Comparison of ENCODE assay signal across 1 cellular context in the genomic region with DNA sequence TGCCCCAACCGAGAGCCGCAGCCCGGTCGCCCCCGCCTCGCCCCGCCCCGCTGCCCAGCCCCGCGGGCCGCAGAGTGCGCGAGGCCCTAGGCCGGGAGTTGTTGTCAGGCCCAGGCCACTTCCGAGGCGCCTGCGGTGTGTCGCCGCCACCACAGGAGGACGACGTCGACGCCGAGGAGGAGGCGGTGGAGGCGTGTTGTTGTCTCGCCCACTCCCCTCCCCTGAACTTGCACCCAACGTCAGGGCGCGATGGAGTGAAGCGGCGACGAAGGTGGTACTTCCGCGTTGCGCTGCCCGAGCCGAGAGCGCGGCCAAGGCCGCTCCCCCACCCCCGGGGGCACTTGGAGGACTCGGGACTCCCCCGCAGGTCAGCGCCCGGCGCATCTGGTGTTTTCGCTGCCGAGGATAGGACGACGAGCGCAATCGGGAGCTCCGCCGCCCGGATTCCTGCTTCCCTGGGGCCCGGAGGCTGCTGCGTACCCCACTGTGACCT.
TF ChIP-seq lines count a peak whose summit lies in the region.

TSS of gene CDK13 (plus strand) at position 277 of the 493 bp plus-strand sequence. CDS start 386 bp downstream, outside the sequence.

TF ChIP-seq in WTC11, 78 proteins besides CTCF, POLR2A, EP300 and RAD21 (continued from another document):
- TF ChIP-seq, protein P1, sequence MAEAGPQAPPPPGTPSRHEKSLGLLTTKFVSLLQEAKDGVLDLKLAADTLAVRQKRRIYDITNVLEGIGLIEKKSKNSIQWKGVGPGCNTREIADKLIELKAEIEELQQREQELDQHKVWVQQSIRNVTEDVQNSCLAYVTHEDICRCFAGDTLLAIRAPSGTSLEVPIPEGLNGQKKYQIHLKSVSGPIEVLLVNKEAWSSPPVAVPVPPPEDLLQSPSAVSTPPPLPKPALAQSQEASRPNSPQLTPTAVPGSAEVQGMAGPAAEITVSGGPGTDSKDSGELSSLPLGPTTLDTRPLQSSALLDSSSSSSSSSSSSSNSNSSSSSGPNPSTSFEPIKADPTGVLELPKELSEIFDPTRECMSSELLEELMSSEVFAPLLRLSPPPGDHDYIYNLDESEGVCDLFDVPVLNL (CRISPR knock-in tag; IDR thresholded peaks at IDR 0.05; ENCODE audit: borderline replicate concordance, low read depth): no peak
- TF ChIP-seq IRF2 (CRISPR knock-in tag; IDR thresholded peaks at IDR 0.05; ENCODE audit: borderline replicate concordance, low read depth) (no peak), ESRRA (CRISPR knock-in tag; IDR thresholded peaks at IDR 0.05; ENCODE audit: borderline replicate concordance) (0 out of 2 replicates have a peak, but pooled peaks have one; percentile 37), ZNF138 (CRISPR knock-in tag; conservative IDR thresholded peaks at IDR 0.05) (no peak), ATF1 (CRISPR knock-in tag; IDR thresholded peaks at IDR 0.05) (no peak), TCF7 (CRISPR knock-in tag; IDR thresholded peaks at IDR 0.05; ENCODE audit: low read depth) (no peak), ZNF219 (CRISPR knock-in tag; IDR thresholded peaks at IDR 0.05; ENCODE audit: borderline replicate concordance) (0 out of 2 replicates have a peak, but pooled peaks have one; percentile 73), HMGA2 (CRISPR knock-in tag; IDR thresholded peaks at IDR 0.05) (no peak)
- TF ChIP-seq, protein P2, sequence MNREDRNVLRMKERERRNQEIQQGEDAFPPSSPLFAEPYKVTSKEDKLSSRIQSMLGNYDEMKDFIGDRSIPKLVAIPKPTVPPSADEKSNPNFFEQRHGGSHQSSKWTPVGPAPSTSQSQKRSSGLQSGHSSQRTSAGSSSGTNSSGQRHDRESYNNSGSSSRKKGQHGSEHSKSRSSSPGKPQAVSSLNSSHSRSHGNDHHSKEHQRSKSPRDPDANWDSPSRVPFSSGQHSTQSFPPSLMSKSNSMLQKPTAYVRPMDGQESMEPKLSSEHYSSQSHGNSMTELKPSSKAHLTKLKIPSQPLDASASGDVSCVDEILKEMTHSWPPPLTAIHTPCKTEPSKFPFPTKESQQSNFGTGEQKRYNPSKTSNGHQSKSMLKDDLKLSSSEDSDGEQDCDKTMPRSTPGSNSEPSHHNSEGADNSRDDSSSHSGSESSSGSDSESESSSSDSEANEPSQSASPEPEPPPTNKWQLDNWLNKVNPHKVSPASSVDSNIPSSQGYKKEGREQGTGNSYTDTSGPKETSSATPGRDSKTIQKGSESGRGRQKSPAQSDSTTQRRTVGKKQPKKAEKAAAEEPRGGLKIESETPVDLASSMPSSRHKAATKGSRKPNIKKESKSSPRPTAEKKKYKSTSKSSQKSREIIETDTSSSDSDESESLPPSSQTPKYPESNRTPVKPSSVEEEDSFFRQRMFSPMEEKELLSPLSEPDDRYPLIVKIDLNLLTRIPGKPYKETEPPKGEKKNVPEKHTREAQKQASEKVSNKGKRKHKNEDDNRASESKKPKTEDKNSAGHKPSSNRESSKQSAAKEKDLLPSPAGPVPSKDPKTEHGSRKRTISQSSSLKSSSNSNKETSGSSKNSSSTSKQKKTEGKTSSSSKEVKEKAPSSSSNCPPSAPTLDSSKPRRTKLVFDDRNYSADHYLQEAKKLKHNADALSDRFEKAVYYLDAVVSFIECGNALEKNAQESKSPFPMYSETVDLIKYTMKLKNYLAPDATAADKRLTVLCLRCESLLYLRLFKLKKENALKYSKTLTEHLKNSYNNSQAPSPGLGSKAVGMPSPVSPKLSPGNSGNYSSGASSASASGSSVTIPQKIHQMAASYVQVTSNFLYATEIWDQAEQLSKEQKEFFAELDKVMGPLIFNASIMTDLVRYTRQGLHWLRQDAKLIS (CRISPR knock-in tag; IDR thresholded peaks at IDR 0.05; ENCODE audit: borderline replicate concordance): 0 out of 2 replicates have a peak, but pooled peaks have one; percentile 19
- TF ChIP-seq, protein P3, sequence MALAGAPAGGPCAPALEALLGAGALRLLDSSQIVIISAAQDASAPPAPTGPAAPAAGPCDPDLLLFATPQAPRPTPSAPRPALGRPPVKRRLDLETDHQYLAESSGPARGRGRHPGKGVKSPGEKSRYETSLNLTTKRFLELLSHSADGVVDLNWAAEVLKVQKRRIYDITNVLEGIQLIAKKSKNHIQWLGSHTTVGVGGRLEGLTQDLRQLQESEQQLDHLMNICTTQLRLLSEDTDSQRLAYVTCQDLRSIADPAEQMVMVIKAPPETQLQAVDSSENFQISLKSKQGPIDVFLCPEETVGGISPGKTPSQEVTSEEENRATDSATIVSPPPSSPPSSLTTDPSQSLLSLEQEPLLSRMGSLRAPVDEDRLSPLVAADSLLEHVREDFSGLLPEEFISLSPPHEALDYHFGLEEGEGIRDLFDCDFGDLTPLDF (CRISPR knock-in tag; IDR thresholded peaks at IDR 0.05): 0 out of 2 replicates have a peak, but pooled peaks have one; percentile 18
TF ChIP-seq in WTC11: peak in this region for 9.
